ENCODE assay signal across 20 cellular contexts in genomic region chr18:70431203-70431624, GRCh38.
A peak's percentile ranks its signal among the peaks of the same experiment; 100 is the strongest.
DNase-seq lines count a peak whose midpoint lies in the region; ATAC-seq, FAIRE-seq and TF ChIP-seq lines count a peak whose summit lies in the region.
"Had no signal": no experiment of that assay in that cellular context is flagged by ENCODE, and none has a peak within 500 bp of the region (broad histone marks: within the 10 kb centered on the region; RNA-seq: fewer than 3 reads in every experiment).

No MANE protein-coding gene starts in this region.

- 34% methylated on average over 2 of the region's 2 CpGs for WGBS in K562 (ENCODE audit: insufficient coverage, low coverage, missing lambda C conversion rate)

- no peak overlapping the region for H3K4me3 ChIP-seq in K562
- H3K4me3 ChIP-seq: ascending aorta, dorsolateral prefrontal cortex, Peyer's patch, psoas muscle, thyroid gland had no signal

- DNase-seq in AG08395 (ENCODE audit: low spot score) (peak; percentile 72), HCEC 1CT (peak; percentile 80), K562 (ENCODE audit: extremely low read depth in 1 of 4, low spot score in 3 of 4) (no peak), iris pigment epithelial cell (ENCODE audit: low read depth) (peak; percentile 88)
- no peak for DNase-seq in activated naive CD4-positive, alpha-beta T cell treated with anti-CD3 and anti-CD28 coated beads, Interleukin-2, amount 50 U/mL, for 72 hours (ENCODE audit: low spot score in 2 of 2)
- no peak for DNase-seq in effector memory CD8-positive, alpha-beta T cell
- DNase-seq: BE2C; dorsolateral prefrontal cortex; NCI-H524 treated with DMSO at 0.1 percent for 48 hours; Peyer's patch; psoas muscle; stimulated activated CD4-positive, alpha-beta T cell treated with anti-CD3 and anti-CD28 coated beads, Interleukin-1b, Interleukin-23, amount 100 ng/mL, for 48 hours; stimulated activated CD8-positive, alpha-beta memory T cell treated with anti-CD3 and anti-CD28 coated beads, Interleukin-4, amount 100 ng/mL, for 48 hours; T-helper 2 cell; thyroid gland had no signal

- intact Hi-C loops in K562 (cut with micrococcal nuclease): loop anchor here (5.0 kb wide), 1 partner anchor 144 kb away; the partner anchor contains the start of gene SOCS6

- no peak for ATAC-seq in K562
- no peak for ATAC-seq in GM21515 (IDR thresholded peaks at IDR 0.05; ENCODE audit: unreplicated experiment)
- no peak for ATAC-seq in activated naive CD4-positive, alpha-beta T cell treated with anti-CD3 and anti-CD28 coated beads, Interleukin-2, amount 50 U/mL, for 72 hours
- no peak for ATAC-seq in GM21786 (IDR thresholded peaks at IDR 0.05; ENCODE audit: unreplicated experiment)
- no peak for ATAC-seq in effector memory CD8-positive, alpha-beta T cell (replicated peaks)
- ATAC-seq: psoas muscle had no signal

- no peak for FAIRE-seq in K562 (lab: Jason Lieb, UNC)
- FAIRE-seq: GM12892 had no signal

- no peaks in the 10 kb centered on the region for H3K9me1 ChIP-seq in K562 (ENCODE audit: control insufficient read depth, insufficient read depth, low read length)

- no peaks in the 10 kb centered on the region for H3K27me3 ChIP-seq in K562 (ENCODE audit: control insufficient read depth in 2 of 2, insufficient read depth in 2 of 2, low read length in 2 of 2)
- H3K27me3 ChIP-seq: ascending aorta, BE2C, dorsolateral prefrontal cortex, Peyer's patch, thyroid gland had no signal

- CTCF ChIA-PET in K562 (lab: Yijun Ruan, JAX; ENCODE audit: low intra/inter-chr PET ratio): no interaction called here

- no peaks in the 10 kb centered on the region for H3K36me3 Mint-ChIP-seq in activated naive CD4-positive, alpha-beta T cell treated with anti-CD3 and anti-CD28 coated beads, Interleukin-2, amount 50 U/mL, for 72 hours
- H3K36me3 Mint-ChIP-seq in effector memory CD8-positive, alpha-beta T cell (ENCODE audit: insufficient read depth): no peaks in the 10 kb centered on the region

- in situ Hi-C loops in K562 (cut with MboI): no loop called here

- H3K27ac ChIP-seq in K562 (ENCODE audit: extremely low read depth, low read depth, low read length): no peak overlapping the region
- H3K27ac ChIP-seq: ascending aorta, dorsolateral prefrontal cortex, Peyer's patch, psoas muscle, thyroid gland had no signal

- no peak for TF ChIP-seq CTCF in K562 (IDR thresholded peaks at IDR 0.05 in 2 of 3, conservative IDR thresholded peaks at IDR 0.05 in 1 of 3; ENCODE audit: insufficient read depth in 2 of 3, low read depth in 1 of 3, low read length in 3 of 3)

- H3K27me3 Mint-ChIP-seq in effector memory CD8-positive, alpha-beta T cell: peaks cover 0 to 11% of the 10 kb centered on the region in 2 donors

- no peak for TF ChIP-seq RAD21 in K562 (CRISPR knock-in tag; conservative IDR thresholded peaks at IDR 0.05 in 1 of 2, IDR thresholded peaks at IDR 0.05 in 1 of 2)

- POLR2A ChIA-PET in K562 (lab: Yijun Ruan, JAX): no interaction called here

- H3K4me1 Mint-ChIP-seq in effector memory CD8-positive, alpha-beta T cell (ENCODE audit: low read depth in 2 of 2): peaks cover 0 to 2% of the 10 kb centered on the region in 2 donors

- H3K4me2 ChIP-seq in K562 (ENCODE audit: insufficient read depth, low read length): no peak overlapping the region

- H3K9me3 ChIP-seq in K562 (replicated peaks; ENCODE audit: control insufficient read depth, insufficient read depth, low read depth, low read length): no peaks in the 10 kb centered on the region
- H3K9me3 ChIP-seq: ascending aorta, BE2C, Peyer's patch, psoas muscle, thyroid gland had no signal

- H3K79me2 ChIP-seq in K562 (ENCODE audit: control insufficient read depth, insufficient read depth, low read length): no peaks in the 10 kb centered on the region

- TF ChIP-seq POLR2A in K562 (conservative IDR thresholded peaks at IDR 0.05): no peak

- H3K9ac ChIP-seq in K562 (ENCODE audit: insufficient read depth in 1 of 2, low read depth in 2 of 2, low read length in 2 of 2): no peak overlapping the region

- H3K4me1 ChIP-seq in K562 (replicated peaks in 1 of 2; ENCODE audit: control insufficient read depth in 2 of 2, insufficient read depth in 2 of 2, low read length in 2 of 2): peaks cover 0 to 2% of the 10 kb centered on the region in 2 experiments; a peak in 3 of 5 replicates
- H3K4me1 ChIP-seq: ascending aorta, BE2C, thyroid gland had no signal

- H4K20me1 ChIP-seq in K562 (replicated peaks; ENCODE audit: control insufficient read depth, insufficient read depth, low read length): no peaks in the 10 kb centered on the region

- no peaks in the 10 kb centered on the region for H3K9me3 Mint-ChIP-seq in activated naive CD4-positive, alpha-beta T cell treated with anti-CD3 and anti-CD28 coated beads, Interleukin-2, amount 50 U/mL, for 72 hours
- H3K9me3 Mint-ChIP-seq in effector memory CD8-positive, alpha-beta T cell: no peaks in the 10 kb centered on the region
- H3K9me3 Mint-ChIP-seq: activated T-helper 1 cell treated with anti-CD3 and anti-CD28 coated beads, Interleukin-12 subunit alpha, Interleukin-12 subunit beta, Interleukin-2, Interleukin-4 antibody, amounts not matched to agents 30 ng/mL and 10 ng/mL and 1 ng/mL, durations not matched to agents 14 hours and 24 hours and 36 hours had no signal

- TF ChIP-seq EP300 in K562 (IDR thresholded peaks at IDR 0.05; ENCODE audit: low read length): no peak

- no peak overlapping the region for H3K4me3 Mint-ChIP-seq in effector memory CD8-positive, alpha-beta T cell
- H3K4me3 Mint-ChIP-seq: activated T-helper 1 cell treated with anti-CD3 and anti-CD28 coated beads, Interleukin-12 subunit alpha, Interleukin-12 subunit beta, Interleukin-2, Interleukin-4 antibody, amounts not matched to agents 30 ng/mL and 10 ng/mL and 1 ng/mL, durations not matched to agents 14 hours and 24 hours and 36 hours had no signal

- no peak overlapping the region for H2AFZ ChIP-seq in K562 (ENCODE audit: low read depth, low read length)

- BruUV-seq in K562 (replicated peaks; lab: Mats Ljungman, UMichigan): no TSS peak

- H3K36me3 ChIP-seq in K562 (ENCODE audit: control insufficient read depth, insufficient read depth, low read length): no peaks in the 10 kb centered on the region
- H3K36me3 ChIP-seq: ascending aorta, BE2C, Peyer's patch, thyroid gland had no signal

- H3K27ac Mint-ChIP-seq in activated naive CD4-positive, alpha-beta T cell treated with anti-CD3 and anti-CD28 coated beads, Interleukin-2, amount 50 U/mL, for 72 hours: no peak overlapping the region
- no peak overlapping the region for H3K27ac Mint-ChIP-seq in effector memory CD8-positive, alpha-beta T cell
- H3K27ac Mint-ChIP-seq: activated T-helper 1 cell treated with anti-CD3 and anti-CD28 coated beads, Interleukin-12 subunit alpha, Interleukin-12 subunit beta, Interleukin-2, Interleukin-4 antibody, amounts not matched to agents 30 ng/mL and 10 ng/mL and 1 ng/mL, durations not matched to agents 14 hours and 24 hours and 36 hours had no signal

TF ChIP-seq in K562, 482 proteins besides CTCF, POLR2A, EP300 and RAD21:
- TF ChIP-seq POLR2G (IDR thresholded peaks at IDR 0.05; ENCODE audit: low read depth, low read length): no peak
- peak; percentile 49 for TF ChIP-seq SPI1 (IDR thresholded peaks at IDR 0.05; ENCODE audit: borderline replicate concordance, low read depth, low read length)

Comparison
In these comparisons a context has a peak if more than half of its experiments do, and no peak if none do; other contexts are left out.
1. DNase-seq: peak in AG08395 (single experiment), HCEC 1CT (single experiment) and iris pigment epithelial cell (single experiment); none in K562 (0 of 4), activated naive CD4-positive, alpha-beta T cell treated with anti-CD3 and anti-CD28 coated beads, Interleukin-2, amount 50 U/mL, for 72 hours (0 of 2) and effector memory CD8-positive, alpha-beta T cell (0 of 3).